1 cellular context compared by ENCODE assay signal in genomic region chr19:23437901-23438300, GRCh38.
TF ChIP-seq lines count a peak whose summit lies in the region.

No MANE protein-coding gene starts in this region.

TF ChIP-seq in HepG2, 621 proteins besides CTCF, POLR2A, EP300 and RAD21:
- TF ChIP-seq ZNF777 (CRISPR knock-in tag; IDR thresholded peaks at IDR 0.05), result no peak
- TF ChIP-seq REPIN1 (CRISPR knock-in tag; IDR thresholded peaks at IDR 0.05; ENCODE audit: borderline replicate concordance, low read depth), result no peak
- no peak for TF ChIP-seq KMT2A (CRISPR knock-in tag; IDR thresholded peaks at IDR 0.05)
- no peak for TF ChIP-seq NAIF1 (CRISPR knock-in tag; IDR thresholded peaks at IDR 0.05; ENCODE audit: borderline replicate concordance)
- TF ChIP-seq JUNB (CRISPR knock-in tag; IDR thresholded peaks at IDR 0.05; ENCODE audit: borderline replicate concordance), result no peak
- no peak for TF ChIP-seq SOX13 (IDR thresholded peaks at IDR 0.05)
- TF ChIP-seq SOX13 (CRISPR knock-in tag; conservative IDR thresholded peaks at IDR 0.05 in 1 of 2, IDR thresholded peaks at IDR 0.05 in 1 of 2), result no peak
- no peak for TF ChIP-seq ZNF441 (CRISPR knock-in tag; IDR thresholded peaks at IDR 0.05; ENCODE audit: borderline replicate concordance)
- no peak for TF ChIP-seq HNF4A (CRISPR knock-in tag; IDR thresholded peaks at IDR 0.05)
- no peak for TF ChIP-seq ZNF343 (CRISPR knock-in tag; IDR thresholded peaks at IDR 0.05)
- no peak for TF ChIP-seq ZNF75D (CRISPR knock-in tag; IDR thresholded peaks at IDR 0.05; ENCODE audit: borderline replicate concordance)
- no peak for TF ChIP-seq SP140L (CRISPR knock-in tag; IDR thresholded peaks at IDR 0.05; ENCODE audit: borderline replicate concordance)
- no peak for TF ChIP-seq SOX6 (IDR thresholded peaks at IDR 0.05)
- no peak for TF ChIP-seq SOX6 (CRISPR knock-in tag; IDR thresholded peaks at IDR 0.05)
- no peak for TF ChIP-seq ZNF674 (CRISPR knock-in tag; IDR thresholded peaks at IDR 0.05; ENCODE audit: low read depth)
- TF ChIP-seq TMF1 (CRISPR knock-in tag; IDR thresholded peaks at IDR 0.05; ENCODE audit: low read depth), result no peak
